Comparison of ENCODE assay signal across 1 cellular context in genomic region chr2:178128836-178129630, GRCh38.
TF ChIP-seq lines count a peak whose summit lies in the region.

No MANE protein-coding gene starts in this region.

TF ChIP-seq in GM23338, 12 proteins besides CTCF, POLR2A, EP300 and RAD21 (continued from another document):
- no peak for TF ChIP-seq ZNF462 (CRISPR knock-in tag; IDR thresholded peaks at IDR 0.05)
- TF ChIP-seq EZH2 (IDR thresholded peaks at IDR 0.05; ENCODE audit: low read depth, unreplicated experiment), result no peak
- TF ChIP-seq JUNB (IDR thresholded peaks at IDR 0.05; ENCODE audit: unreplicated experiment), result no peak
- no peak for TF ChIP-seq ZNF114 (CRISPR knock-in tag; IDR thresholded peaks at IDR 0.05)
- TF ChIP-seq NANOG (IDR thresholded peaks at IDR 0.05; ENCODE audit: borderline replicate concordance), result no peak
- TF ChIP-seq EZH2phosphoT487 (IDR thresholded peaks at IDR 0.05; ENCODE audit: unreplicated experiment), result no peak
- TF ChIP-seq CREB1 (CRISPR knock-in tag; IDR thresholded peaks at IDR 0.05; ENCODE audit: low read depth), result no peak
- no peak for TF ChIP-seq ETS1 (IDR thresholded peaks at IDR 0.05)
- TF ChIP-seq STAT1 (IDR thresholded peaks at IDR 0.05; ENCODE audit: unreplicated experiment), result no peak
- TF ChIP-seq REST (IDR thresholded peaks at IDR 0.05; ENCODE audit: unreplicated experiment), result no peak
- no peak for TF ChIP-seq POLR2AphosphoS5 (IDR thresholded peaks at IDR 0.05; ENCODE audit: low read depth)
